14 cellular contexts compared by ENCODE assay signal in genomic region chr2:6384341-6384740, GRCh38.
DNase-seq lines count a peak whose midpoint lies in the region; ATAC-seq and TF ChIP-seq lines count a peak whose summit lies in the region.
"Had no signal": no experiment of that assay in that cellular context is flagged by ENCODE, and none has a peak within 500 bp of the region (broad histone marks: within the 10 kb centered on the region; RNA-seq: fewer than 3 reads in every experiment).

No MANE protein-coding gene starts in this region.

- ATAC-seq in HG02973 (IDR thresholded peaks at IDR 0.05; ENCODE audit: unreplicated experiment) = no peak

- H3K27me3 ChIP-seq in SU-DHL-6 (ENCODE audit: low read length) = no peaks in the 10 kb centered on the region
- H3K27me3 ChIP-seq in hepatocyte = no peaks in the 10 kb centered on the region

- H3K79me2 ChIP-seq in SU-DHL-6 (ENCODE audit: insufficient read depth, low read length) (no peaks in the 10 kb centered on the region), hepatocyte (no peaks in the 10 kb centered on the region)

- H3K9me2 ChIP-seq in SU-DHL-6 (replicated peaks; ENCODE audit: insufficient read depth, low read length) (no peaks in the 10 kb centered on the region), hepatocyte (replicated peaks; ENCODE audit: insufficient read depth) (no peaks in the 10 kb centered on the region)

- H3K36me3 ChIP-seq in SU-DHL-6 (ENCODE audit: low read length) (no peaks in the 10 kb centered on the region), hepatocyte (replicated peaks; ENCODE audit: insufficient read depth, low read depth) (no peaks in the 10 kb centered on the region)

- no peaks in the 10 kb centered on the region for H3F3A ChIP-seq in SU-DHL-6 (ENCODE audit: insufficient read depth)

- no peak for TF ChIP-seq POLR2A in erythroblast (IDR thresholded peaks at IDR 0.05; ENCODE audit: low read length)

- H3K4me3 ChIP-seq in SU-DHL-6 (ENCODE audit: insufficient read depth, low read length, poor library complexity, severe bottlenecking) (no peak overlapping the region), hepatocyte (no peak overlapping the region)

- no peaks in the 10 kb centered on the region for H4K20me1 ChIP-seq in SU-DHL-6 (ENCODE audit: low read depth, low read length)
- H4K20me1 ChIP-seq in hepatocyte (ENCODE audit: insufficient read depth, poor library complexity, severe bottlenecking) = no peaks in the 10 kb centered on the region

- H3K4me2 ChIP-seq in SU-DHL-6 (ENCODE audit: low read depth, low read length, poor library complexity, severe bottlenecking) (no peak overlapping the region), hepatocyte (no peak overlapping the region)

- DNase-seq in NCI-H345 (lab: John Stamatoyannopoulos, UW) (peak; percentile 14), NCI-H345 treated with DMSO at 0.1 percent for 48 hours (lab: John Stamatoyannopoulos, UW; ENCODE audit: unreplicated experiment) (no peak), NCI-H69 (lab: John Stamatoyannopoulos, UW) (peak; percentile 37), erythroblast (lab: John Stamatoyannopoulos, UW) (no peak), hepatocyte (ENCODE audit: low spot score) (no peak)
- DNase-seq: ACHN; C1 segment of cervical spinal cord; CD4-positive, alpha-beta T cell; DND-41; GDM1; GOT3; H9 had no signal

- no peak overlapping the region for H3K9ac ChIP-seq in SU-DHL-6 (ENCODE audit: low read length)

- H3K4me1 ChIP-seq in hepatocyte (ENCODE audit: insufficient read depth) = no peaks in the 10 kb centered on the region

- WGBS in hepatocyte (ENCODE audit: low lambda C conversion rate, missing lambda C conversion rate) = 92% methylated on average over 4 of the region's 4 CpGs

- no peaks in the 10 kb centered on the region for H3K9me3 ChIP-seq in SU-DHL-6 (ENCODE audit: insufficient read depth, low read length)
- no peaks in the 10 kb centered on the region for H3K9me3 ChIP-seq in hepatocyte (ENCODE audit: low read depth)

- H3K27ac ChIP-seq in SU-DHL-6 (ENCODE audit: low read depth, low read length) = no peak overlapping the region
- H3K27ac ChIP-seq in hepatocyte = no peak overlapping the region

- peak overlapping the region; percentile 8 for H2AFZ ChIP-seq in SU-DHL-6 (ENCODE audit: low read depth, low read length, severe bottlenecking)
- H2AFZ ChIP-seq in hepatocyte = no peak overlapping the region

- TF ChIP-seq CTCF in SU-DHL-6 (IDR thresholded peaks at IDR 0.05; ENCODE audit: insufficient read depth, low read length, poor library complexity, severe bottlenecking) = no peak
- no peak for TF ChIP-seq CTCF in hepatocyte (IDR thresholded peaks at IDR 0.05; ENCODE audit: poor library complexity)

Comparison
In these comparisons a context has a peak if more than half of its experiments do, and no peak if none do; other contexts are left out.
1. DNase-seq: peak in NCI-H345 (single experiment) and NCI-H69 (single experiment); none in NCI-H345 treated with DMSO at 0.1 percent for 48 hours (single experiment), erythroblast (0 of 2) and hepatocyte (single experiment).